ENCODE assay signal across 21 cellular contexts in genomic region chr10:125849448-125849847, GRCh38.
"Had no signal": no experiment of that assay in that cellular context is flagged by ENCODE, and none has a peak within 500 bp of the region (broad histone marks: within the 10 kb centered on the region; RNA-seq: fewer than 3 reads in every experiment).

No MANE protein-coding gene starts in this region.

- H3K27me3 ChIP-seq: MG63, SJSA1 had no signal

- H3K9me3 ChIP-seq: MG63, SJSA1 had no signal

- H3K4me1 ChIP-seq: SJSA1 had no signal

- H3K4me3 ChIP-seq: MG63, SJSA1, SK-N-MC had no signal

- DNase-seq: IMR-90, Karpas-422, KG1, MG63, NCI-H1092, NCI-H1105 treated with DMSO at 0.1 percent for 48 hours, NCI-H1417 treated with DMSO at 0.1 percent for 48 hours, NCI-H146, NCI-H1694 treated with DMSO at 0.1 percent for 48 hours, NCI-H1930, NCI-H2081, NCI-H2107, NCI-H2227 treated with DMSO at 0.1 percent for 48 hours, NCI-H524, NCI-H526 treated with DMSO at 0.1 percent for 48 hours, NCI-H748 treated with DMSO at 0.1 percent for 48 hours, Right ventricle myocardium superior, RPMI8226, SIG-M5 had no signal

- H3K27ac ChIP-seq: SJSA1, SK-N-MC had no signal
